ENCODE assay signal across 1 cellular context in the genomic region with DNA sequence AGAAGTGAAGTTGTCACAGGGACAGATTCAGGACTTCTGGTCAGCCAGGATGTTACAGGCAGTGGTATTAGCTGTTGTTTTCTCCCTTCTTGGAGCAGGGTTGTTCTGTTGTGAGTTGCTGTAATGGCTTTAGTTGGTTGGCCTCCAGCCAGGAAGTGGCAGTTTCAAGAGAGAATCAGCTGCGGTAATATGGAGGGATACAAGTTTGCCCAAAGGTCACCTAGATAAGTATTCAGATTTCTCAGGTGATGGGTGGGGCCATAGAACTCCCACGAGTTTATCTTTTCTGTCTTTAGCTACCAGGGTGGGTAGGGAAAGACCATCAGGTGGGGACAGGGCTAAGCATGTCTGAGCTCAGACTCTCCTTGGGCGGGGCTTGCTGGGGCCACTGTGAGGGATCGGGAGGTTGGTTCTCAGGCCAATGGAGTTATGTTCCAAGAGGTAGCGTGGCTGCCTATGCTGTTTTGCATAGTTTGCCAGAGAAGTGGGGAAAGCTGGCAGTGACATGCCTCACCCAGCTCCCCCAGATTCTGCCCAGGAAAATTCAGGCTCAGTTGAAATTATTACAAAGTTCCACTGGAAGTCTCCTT.
TF ChIP-seq lines count a peak whose summit lies in the region.

No MANE protein-coding gene starts in this region.

TF ChIP-seq in GM23338, 12 proteins besides CTCF, POLR2A, EP300 and RAD21 (continued from another document):
- TF ChIP-seq, protein P1, sequence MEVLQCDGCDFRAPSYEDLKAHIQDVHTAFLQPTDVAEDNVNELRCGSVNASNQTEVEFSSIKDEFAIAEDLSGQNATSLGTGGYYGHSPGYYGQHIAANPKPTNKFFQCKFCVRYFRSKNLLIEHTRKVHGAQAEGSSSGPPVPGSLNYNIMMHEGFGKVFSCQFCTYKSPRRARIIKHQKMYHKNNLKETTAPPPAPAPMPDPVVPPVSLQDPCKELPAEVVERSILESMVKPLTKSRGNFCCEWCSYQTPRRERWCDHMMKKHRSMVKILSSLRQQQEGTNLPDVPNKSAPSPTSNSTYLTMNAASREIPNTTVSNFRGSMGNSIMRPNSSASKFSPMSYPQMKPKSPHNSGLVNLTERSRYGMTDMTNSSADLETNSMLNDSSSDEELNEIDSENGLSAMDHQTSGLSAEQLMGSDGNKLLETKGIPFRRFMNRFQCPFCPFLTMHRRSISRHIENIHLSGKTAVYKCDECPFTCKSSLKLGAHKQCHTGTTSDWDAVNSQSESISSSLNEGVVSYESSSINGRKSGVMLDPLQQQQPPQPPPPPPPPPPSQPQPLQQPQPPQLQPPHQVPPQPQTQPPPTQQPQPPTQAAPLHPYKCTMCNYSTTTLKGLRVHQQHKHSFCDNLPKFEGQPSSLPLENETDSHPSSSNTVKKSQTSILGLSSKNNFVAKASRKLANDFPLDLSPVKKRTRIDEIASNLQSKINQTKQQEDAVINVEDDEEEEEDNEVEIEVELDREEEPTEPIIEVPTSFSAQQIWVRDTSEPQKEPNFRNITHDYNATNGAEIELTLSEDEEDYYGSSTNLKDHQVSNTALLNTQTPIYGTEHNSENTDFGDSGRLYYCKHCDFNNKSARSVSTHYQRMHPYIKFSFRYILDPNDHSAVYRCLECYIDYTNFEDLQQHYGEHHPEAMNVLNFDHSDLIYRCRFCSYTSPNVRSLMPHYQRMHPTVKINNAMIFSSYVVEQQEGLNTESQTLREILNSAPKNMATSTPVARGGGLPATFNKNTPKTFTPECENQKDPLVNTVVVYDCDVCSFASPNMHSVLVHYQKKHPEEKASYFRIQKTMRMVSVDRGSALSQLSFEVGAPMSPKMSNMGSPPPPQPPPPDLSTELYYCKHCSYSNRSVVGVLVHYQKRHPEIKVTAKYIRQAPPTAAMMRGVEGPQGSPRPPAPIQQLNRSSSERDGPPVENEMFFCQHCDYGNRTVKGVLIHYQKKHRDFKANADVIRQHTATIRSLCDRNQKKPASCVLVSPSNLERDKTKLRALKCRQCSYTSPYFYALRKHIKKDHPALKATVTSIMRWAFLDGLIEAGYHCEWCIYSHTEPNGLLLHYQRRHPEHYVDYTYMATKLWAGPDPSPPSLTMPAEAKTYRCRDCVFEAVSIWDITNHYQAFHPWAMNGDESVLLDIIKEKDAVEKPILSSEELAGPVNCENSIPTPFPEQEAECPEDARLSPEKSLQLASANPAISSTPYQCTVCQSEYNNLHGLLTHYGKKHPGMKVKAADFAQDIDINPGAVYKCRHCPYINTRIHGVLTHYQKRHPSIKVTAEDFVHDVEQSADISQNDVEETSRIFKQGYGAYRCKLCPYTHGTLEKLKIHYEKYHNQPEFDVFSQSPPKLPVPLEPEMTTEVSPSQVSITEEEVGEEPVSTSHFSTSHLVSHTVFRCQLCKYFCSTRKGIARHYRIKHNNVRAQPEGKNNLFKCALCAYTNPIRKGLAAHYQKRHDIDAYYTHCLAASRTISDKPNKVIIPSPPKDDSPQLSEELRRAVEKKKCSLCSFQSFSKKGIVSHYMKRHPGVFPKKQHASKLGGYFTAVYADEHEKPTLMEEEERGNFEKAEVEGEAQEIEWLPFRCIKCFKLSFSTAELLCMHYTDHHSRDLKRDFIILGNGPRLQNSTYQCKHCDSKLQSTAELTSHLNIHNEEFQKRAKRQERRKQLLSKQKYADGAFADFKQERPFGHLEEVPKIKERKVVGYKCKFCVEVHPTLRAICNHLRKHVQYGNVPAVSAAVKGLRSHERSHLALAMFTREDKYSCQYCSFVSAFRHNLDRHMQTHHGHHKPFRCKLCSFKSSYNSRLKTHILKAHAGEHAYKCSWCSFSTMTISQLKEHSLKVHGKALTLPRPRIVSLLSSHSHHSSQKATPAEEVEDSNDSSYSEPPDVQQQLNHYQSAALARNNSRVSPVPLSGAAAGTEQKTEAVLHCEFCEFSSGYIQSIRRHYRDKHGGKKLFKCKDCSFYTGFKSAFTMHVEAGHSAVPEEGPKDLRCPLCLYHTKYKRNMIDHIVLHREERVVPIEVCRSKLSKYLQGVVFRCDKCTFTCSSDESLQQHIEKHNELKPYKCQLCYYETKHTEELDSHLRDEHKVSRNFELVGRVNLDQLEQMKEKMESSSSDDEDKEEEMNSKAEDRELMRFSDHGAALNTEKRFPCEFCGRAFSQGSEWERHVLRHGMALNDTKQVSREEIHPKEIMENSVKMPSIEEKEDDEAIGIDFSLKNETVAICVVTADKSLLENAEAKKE (CRISPR knock-in tag; IDR thresholded peaks at IDR 0.05): no peak
- TF ChIP-seq EZH2phosphoT487 (IDR thresholded peaks at IDR 0.05; ENCODE audit: unreplicated experiment) (no peak), POLR2AphosphoS5 (IDR thresholded peaks at IDR 0.05; ENCODE audit: low read depth) (no peak), CREB1 (CRISPR knock-in tag; IDR thresholded peaks at IDR 0.05; ENCODE audit: low read depth) (no peak)
- TF ChIP-seq, protein P2, sequence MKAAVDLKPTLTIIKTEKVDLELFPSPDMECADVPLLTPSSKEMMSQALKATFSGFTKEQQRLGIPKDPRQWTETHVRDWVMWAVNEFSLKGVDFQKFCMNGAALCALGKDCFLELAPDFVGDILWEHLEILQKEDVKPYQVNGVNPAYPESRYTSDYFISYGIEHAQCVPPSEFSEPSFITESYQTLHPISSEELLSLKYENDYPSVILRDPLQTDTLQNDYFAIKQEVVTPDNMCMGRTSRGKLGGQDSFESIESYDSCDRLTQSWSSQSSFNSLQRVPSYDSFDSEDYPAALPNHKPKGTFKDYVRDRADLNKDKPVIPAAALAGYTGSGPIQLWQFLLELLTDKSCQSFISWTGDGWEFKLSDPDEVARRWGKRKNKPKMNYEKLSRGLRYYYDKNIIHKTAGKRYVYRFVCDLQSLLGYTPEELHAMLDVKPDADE (IDR thresholded peaks at IDR 0.05): no peak
